In genomic region chr2:73984203-73984921, GRCh38 we compare ENCODE assay signal across 1 cellular context.
TF ChIP-seq lines count a peak whose summit lies in the region.

Gene TET3 (plus strand): TSS chr2:73984910. CDS start chr2:73986404, 1,494 bp downstream.

TF ChIP-seq in HepG2, 621 proteins besides CTCF, POLR2A, EP300 and RAD21 (continued from another document):
- TF ChIP-seq ZNF281 (CRISPR knock-in tag; IDR thresholded peaks at IDR 0.05; ENCODE audit: borderline replicate concordance) (0 out of 2 replicates have a peak, but pooled peaks have one; percentile 9), RBFOX2 (IDR thresholded peaks at IDR 0.05; ENCODE audit: low read depth, low read length) (peak; percentile 94), DMAP1 (CRISPR knock-in tag; IDR thresholded peaks at IDR 0.05) (peak; percentile 60), HOXA7 (CRISPR knock-in tag; IDR thresholded peaks at IDR 0.05) (no peak), SP4 (CRISPR knock-in tag; IDR thresholded peaks at IDR 0.05) (0 out of 2 replicates have a peak, but pooled peaks have one; percentile 19), HNF4A (CRISPR knock-in tag; IDR thresholded peaks at IDR 0.05) (peak; percentile 33; the same call in 1 of the 2 replicates), HNRNPL (IDR thresholded peaks at IDR 0.05; ENCODE audit: low read depth, low read length) (0 out of 2 replicates have a peak, but pooled peaks have one; percentile 47), SSRP1 (CRISPR knock-in tag; IDR thresholded peaks at IDR 0.05) (peak; percentile 81; the same call in 1 of the 2 replicates), SIX1 (CRISPR knock-in tag; IDR thresholded peaks at IDR 0.05; ENCODE audit: borderline replicate concordance) (no peak), ZNF891 (CRISPR knock-in tag; IDR thresholded peaks at IDR 0.05) (peak; percentile 86), JUN (CRISPR knock-in tag; IDR thresholded peaks at IDR 0.05) (0 out of 2 replicates have a peak, but pooled peaks have one; percentile 17), REXO4 (CRISPR knock-in tag; IDR thresholded peaks at IDR 0.05; ENCODE audit: borderline replicate concordance) (peak; percentile 59; the same call in 1 of the 2 replicates), ZFX (CRISPR knock-in tag; IDR thresholded peaks at IDR 0.05; ENCODE audit: low read depth) (peak; percentile 84), HNF4G (IDR thresholded peaks at IDR 0.05; ENCODE audit: borderline replicate concordance, low read depth, low read length) (no peak), HNF4G (CRISPR knock-in tag; IDR thresholded peaks at IDR 0.05; ENCODE audit: borderline replicate concordance, low read depth) (0 out of 2 replicates have a peak, but pooled peaks have one; percentile 69), ZNF83 (CRISPR knock-in tag; IDR thresholded peaks at IDR 0.05; ENCODE audit: borderline replicate concordance) (0 out of 2 replicates have a peak, but pooled peaks have one; percentile 47), ZBTB20 (CRISPR knock-in tag; IDR thresholded peaks at IDR 0.05; ENCODE audit: borderline replicate concordance, low read depth) (no peak), HNRNPK (IDR thresholded peaks at IDR 0.05; ENCODE audit: low read depth, low read length, poor library complexity, severe bottlenecking) (peak; percentile 51), RFX1 (IDR thresholded peaks at IDR 0.05) (no peak), POLR2G (IDR thresholded peaks at IDR 0.05; ENCODE audit: low read depth, low read length) (peak; percentile 49), ZNF431 (CRISPR knock-in tag; IDR thresholded peaks at IDR 0.05; ENCODE audit: borderline replicate concordance, low read depth) (0 out of 2 replicates have a peak, but pooled peaks have one; percentile 29), ZFP41 (CRISPR knock-in tag; IDR thresholded peaks at IDR 0.05; ENCODE audit: borderline replicate concordance) (no peak), TAF1 (CRISPR knock-in tag; IDR thresholded peaks at IDR 0.05) (peak; percentile 43; the same call in 1 of the 2 replicates), ZSCAN30 (CRISPR knock-in tag; IDR thresholded peaks at IDR 0.05) (no peak), ZKSCAN5 (CRISPR knock-in tag; IDR thresholded peaks at IDR 0.05) (no peak), NFE2L2 (IDR thresholded peaks at IDR 0.05; ENCODE audit: low read length) (no peak), ZFP36L2 (CRISPR knock-in tag; IDR thresholded peaks at IDR 0.05) (no peak), GATAD1 (CRISPR knock-in tag; IDR thresholded peaks at IDR 0.05) (no peak), ZFP90 (CRISPR knock-in tag; IDR thresholded peaks at IDR 0.05; ENCODE audit: borderline replicate concordance) (0 out of 2 replicates have a peak, but pooled peaks have one; percentile 13), ZNF138 (CRISPR knock-in tag; IDR thresholded peaks at IDR 0.05; ENCODE audit: low read depth) (peak; percentile 70), ZNF777 (CRISPR knock-in tag; IDR thresholded peaks at IDR 0.05) (peak; percentile 65; the same call in 1 of the 2 replicates), ZNF225 (CRISPR knock-in tag; IDR thresholded peaks at IDR 0.05) (peak; percentile 84; the same call in 1 of the 2 replicates), ZBTB10 (CRISPR knock-in tag; IDR thresholded peaks at IDR 0.05; ENCODE audit: borderline replicate concordance) (peak; percentile 89), MXD3 (CRISPR knock-in tag; IDR thresholded peaks at IDR 0.05) (no peak; the same call in 1 of the 2 replicates)
- TF ChIP-seq, protein P1, sequence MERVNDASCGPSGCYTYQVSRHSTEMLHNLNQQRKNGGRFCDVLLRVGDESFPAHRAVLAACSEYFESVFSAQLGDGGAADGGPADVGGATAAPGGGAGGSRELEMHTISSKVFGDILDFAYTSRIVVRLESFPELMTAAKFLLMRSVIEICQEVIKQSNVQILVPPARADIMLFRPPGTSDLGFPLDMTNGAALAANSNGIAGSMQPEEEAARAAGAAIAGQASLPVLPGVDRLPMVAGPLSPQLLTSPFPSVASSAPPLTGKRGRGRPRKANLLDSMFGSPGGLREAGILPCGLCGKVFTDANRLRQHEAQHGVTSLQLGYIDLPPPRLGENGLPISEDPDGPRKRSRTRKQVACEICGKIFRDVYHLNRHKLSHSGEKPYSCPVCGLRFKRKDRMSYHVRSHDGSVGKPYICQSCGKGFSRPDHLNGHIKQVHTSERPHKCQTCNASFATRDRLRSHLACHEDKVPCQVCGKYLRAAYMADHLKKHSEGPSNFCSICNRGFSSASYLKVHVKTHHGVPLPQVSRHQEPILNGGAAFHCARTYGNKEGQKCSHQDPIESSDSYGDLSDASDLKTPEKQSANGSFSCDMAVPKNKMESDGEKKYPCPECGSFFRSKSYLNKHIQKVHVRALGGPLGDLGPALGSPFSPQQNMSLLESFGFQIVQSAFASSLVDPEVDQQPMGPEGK (CRISPR knock-in tag; IDR thresholded peaks at IDR 0.05), result peak; percentile 73
- TF ChIP-seq, protein P2, sequence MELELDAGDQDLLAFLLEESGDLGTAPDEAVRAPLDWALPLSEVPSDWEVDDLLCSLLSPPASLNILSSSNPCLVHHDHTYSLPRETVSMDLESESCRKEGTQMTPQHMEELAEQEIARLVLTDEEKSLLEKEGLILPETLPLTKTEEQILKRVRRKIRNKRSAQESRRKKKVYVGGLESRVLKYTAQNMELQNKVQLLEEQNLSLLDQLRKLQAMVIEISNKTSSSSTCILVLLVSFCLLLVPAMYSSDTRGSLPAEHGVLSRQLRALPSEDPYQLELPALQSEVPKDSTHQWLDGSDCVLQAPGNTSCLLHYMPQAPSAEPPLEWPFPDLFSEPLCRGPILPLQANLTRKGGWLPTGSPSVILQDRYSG (CRISPR knock-in tag; IDR thresholded peaks at IDR 0.05), result no peak
- TF ChIP-seq, protein P3, sequence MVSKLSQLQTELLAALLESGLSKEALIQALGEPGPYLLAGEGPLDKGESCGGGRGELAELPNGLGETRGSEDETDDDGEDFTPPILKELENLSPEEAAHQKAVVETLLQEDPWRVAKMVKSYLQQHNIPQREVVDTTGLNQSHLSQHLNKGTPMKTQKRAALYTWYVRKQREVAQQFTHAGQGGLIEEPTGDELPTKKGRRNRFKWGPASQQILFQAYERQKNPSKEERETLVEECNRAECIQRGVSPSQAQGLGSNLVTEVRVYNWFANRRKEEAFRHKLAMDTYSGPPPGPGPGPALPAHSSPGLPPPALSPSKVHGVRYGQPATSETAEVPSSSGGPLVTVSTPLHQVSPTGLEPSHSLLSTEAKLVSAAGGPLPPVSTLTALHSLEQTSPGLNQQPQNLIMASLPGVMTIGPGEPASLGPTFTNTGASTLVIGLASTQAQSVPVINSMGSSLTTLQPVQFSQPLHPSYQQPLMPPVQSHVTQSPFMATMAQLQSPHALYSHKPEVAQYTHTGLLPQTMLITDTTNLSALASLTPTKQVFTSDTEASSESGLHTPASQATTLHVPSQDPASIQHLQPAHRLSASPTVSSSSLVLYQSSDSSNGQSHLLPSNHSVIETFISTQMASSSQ (IDR thresholded peaks at IDR 0.05; ENCODE audit: low read depth), result no peak
- TF ChIP-seq, protein P3 (CRISPR knock-in tag; IDR thresholded peaks at IDR 0.05; ENCODE audit: borderline replicate concordance), result 0 out of 2 replicates have a peak, but pooled peaks have one; percentile 19
- TF ChIP-seq, protein P4, sequence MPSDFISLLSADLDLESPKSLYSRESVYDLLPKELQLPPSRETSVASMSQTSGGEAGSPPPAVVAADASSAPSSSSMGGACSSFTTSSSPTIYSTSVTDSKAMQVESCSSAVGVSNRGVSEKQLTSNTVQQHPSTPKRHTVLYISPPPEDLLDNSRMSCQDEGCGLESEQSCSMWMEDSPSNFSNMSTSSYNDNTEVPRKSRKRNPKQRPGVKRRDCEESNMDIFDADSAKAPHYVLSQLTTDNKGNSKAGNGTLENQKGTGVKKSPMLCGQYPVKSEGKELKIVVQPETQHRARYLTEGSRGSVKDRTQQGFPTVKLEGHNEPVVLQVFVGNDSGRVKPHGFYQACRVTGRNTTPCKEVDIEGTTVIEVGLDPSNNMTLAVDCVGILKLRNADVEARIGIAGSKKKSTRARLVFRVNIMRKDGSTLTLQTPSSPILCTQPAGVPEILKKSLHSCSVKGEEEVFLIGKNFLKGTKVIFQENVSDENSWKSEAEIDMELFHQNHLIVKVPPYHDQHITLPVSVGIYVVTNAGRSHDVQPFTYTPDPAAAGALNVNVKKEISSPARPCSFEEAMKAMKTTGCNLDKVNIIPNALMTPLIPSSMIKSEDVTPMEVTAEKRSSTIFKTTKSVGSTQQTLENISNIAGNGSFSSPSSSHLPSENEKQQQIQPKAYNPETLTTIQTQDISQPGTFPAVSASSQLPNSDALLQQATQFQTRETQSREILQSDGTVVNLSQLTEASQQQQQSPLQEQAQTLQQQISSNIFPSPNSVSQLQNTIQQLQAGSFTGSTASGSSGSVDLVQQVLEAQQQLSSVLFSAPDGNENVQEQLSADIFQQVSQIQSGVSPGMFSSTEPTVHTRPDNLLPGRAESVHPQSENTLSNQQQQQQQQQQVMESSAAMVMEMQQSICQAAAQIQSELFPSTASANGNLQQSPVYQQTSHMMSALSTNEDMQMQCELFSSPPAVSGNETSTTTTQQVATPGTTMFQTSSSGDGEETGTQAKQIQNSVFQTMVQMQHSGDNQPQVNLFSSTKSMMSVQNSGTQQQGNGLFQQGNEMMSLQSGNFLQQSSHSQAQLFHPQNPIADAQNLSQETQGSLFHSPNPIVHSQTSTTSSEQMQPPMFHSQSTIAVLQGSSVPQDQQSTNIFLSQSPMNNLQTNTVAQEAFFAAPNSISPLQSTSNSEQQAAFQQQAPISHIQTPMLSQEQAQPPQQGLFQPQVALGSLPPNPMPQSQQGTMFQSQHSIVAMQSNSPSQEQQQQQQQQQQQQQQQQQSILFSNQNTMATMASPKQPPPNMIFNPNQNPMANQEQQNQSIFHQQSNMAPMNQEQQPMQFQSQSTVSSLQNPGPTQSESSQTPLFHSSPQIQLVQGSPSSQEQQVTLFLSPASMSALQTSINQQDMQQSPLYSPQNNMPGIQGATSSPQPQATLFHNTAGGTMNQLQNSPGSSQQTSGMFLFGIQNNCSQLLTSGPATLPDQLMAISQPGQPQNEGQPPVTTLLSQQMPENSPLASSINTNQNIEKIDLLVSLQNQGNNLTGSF (CRISPR knock-in tag; IDR thresholded peaks at IDR 0.05), result peak; percentile 45; the same call in 1 of the 2 replicates
